ENCODE assay signal across 8 cellular contexts in the genomic region with DNA sequence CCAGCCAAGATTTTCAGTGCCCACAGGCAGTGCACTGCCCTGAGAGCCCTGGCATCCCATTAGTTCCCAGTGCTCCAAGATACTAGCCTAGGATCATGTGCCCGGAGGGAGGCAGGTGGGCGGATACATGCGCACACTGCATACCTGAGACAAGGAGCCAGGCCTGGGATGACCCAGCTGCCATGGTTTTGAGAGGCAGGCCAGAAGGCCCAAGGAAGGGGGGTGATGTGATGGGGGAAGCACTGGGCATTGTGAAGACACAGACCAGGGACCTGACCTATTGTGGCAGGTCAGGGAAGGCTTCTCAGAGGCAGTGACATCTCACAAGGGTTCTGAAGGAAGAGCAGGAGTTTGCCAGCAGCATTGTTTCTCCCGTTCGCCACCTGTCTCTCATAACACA. TPM values are rescaled to one million over a fixed set of nuclear protein-coding genes. Genes with fewer than 3 reads are reported as not detected.
DNase-seq lines count a peak whose midpoint lies in the region; ATAC-seq and TF ChIP-seq lines count a peak whose summit lies in the region.

No MANE protein-coding gene starts in this region.

- TF ChIP-seq CTCF in OCI-LY7 (conservative IDR thresholded peaks at IDR 0.05; ENCODE audit: low read length) (no peak), choroid plexus epithelial cell (conservative IDR thresholded peaks at IDR 0.05; ENCODE audit: low read depth, low read length) (no peak), natural killer cell (IDR thresholded peaks at IDR 0.05) (no peak), omental fat pad (IDR thresholded peaks at IDR 0.05) (no peak)

- POLR2A ChIA-PET in CD8-positive, alpha-beta memory T cell (lab: Charles Lee), result interaction anchor here (0.8 to 3.8 kb wide), 4 partner anchors 9 to 213 kb away, joined by 3 to 29 read pairs (median 16); a partner anchor contains a TSS
- POLR2A ChIA-PET in OCI-LY7 (lab: Charles Lee), result interaction anchor here (1.3 kb wide), 1 partner anchor 18 kb away, joined by 3 read pairs; no protein-coding TSS in a partner anchor

- DNase-seq in CD8-positive, alpha-beta memory T cell, result peak in 1 of 5 donors; percentile 45
- DNase-seq in OCI-LY7 (ENCODE audit: low spot score) (no peak), choroid plexus epithelial cell (ENCODE audit: low read depth) (no peak), natural killer cell (peak; percentile 26), erythroblast (lab: John Stamatoyannopoulos, UW) (no peak), omental fat pad (ENCODE audit: low spot score) (no peak), NCI-H187 (lab: John Stamatoyannopoulos, UW) (no peak), NCI-H1092 (lab: John Stamatoyannopoulos, UW) (no peak)

- H4K20me1 ChIP-seq in OCI-LY7 (ENCODE audit: insufficient read depth, low read length), result peaks cover 9% of the 10 kb centered on the region; the same call in 1 of the 2 replicates

- peaks cover 0 to 3% of the 10 kb centered on the region in 2 donors for H3K27me3 Mint-ChIP-seq in CD8-positive, alpha-beta memory T cell
- no peaks in the 10 kb centered on the region for H3K27me3 Mint-ChIP-seq in natural killer cell (ENCODE audit: low read depth in 2 of 2)

- no peaks in the 10 kb centered on the region for H3K9me3 ChIP-seq in CD8-positive, alpha-beta memory T cell (ENCODE audit: low read length)
- no peaks in the 10 kb centered on the region for H3K9me3 ChIP-seq in OCI-LY7 (ENCODE audit: low read length)

- ATAC-seq in natural killer cell (no peak), omental fat pad (ENCODE audit: low FRiP score) (no peak)

- H3K9me2 ChIP-seq in OCI-LY7 (ENCODE audit: insufficient read depth, low read length), result no peaks in the 10 kb centered on the region

- H3K36me3 ChIP-seq in CD8-positive, alpha-beta memory T cell (ENCODE audit: insufficient read depth, low read length), result peaks cover 58% of the 10 kb centered on the region
- H3K36me3 ChIP-seq in OCI-LY7 (ENCODE audit: insufficient read depth, low read length), result peaks cover 70% of the 10 kb centered on the region

- peak overlapping the region; percentile 98 for H3K27ac ChIP-seq in CD8-positive, alpha-beta memory T cell (ENCODE audit: low read depth, low read length)
- peak overlapping the region; percentile 78 for H3K27ac ChIP-seq in OCI-LY7 (ENCODE audit: low read depth, low read length, poor library complexity, severe bottlenecking)

- peaks cover 12 to 81% (median 13%) of the 10 kb centered on the region in 3 donors for H3K36me3 Mint-ChIP-seq in CD8-positive, alpha-beta memory T cell
- no peaks in the 10 kb centered on the region for H3K36me3 Mint-ChIP-seq in natural killer cell

- peak overlapping the region; percentile 99 for H3K4me3 ChIP-seq in CD8-positive, alpha-beta memory T cell (ENCODE audit: low read length)
- H3K4me3 ChIP-seq in OCI-LY7 (ENCODE audit: low read depth, low read length, poor library complexity, severe bottlenecking) (peak overlapping the region; percentile 78), choroid plexus epithelial cell (ENCODE audit: low read depth, low read length) (peak overlapping the region; percentile 61)

- peak overlapping the region; percentile 97 for H3K4me2 ChIP-seq in OCI-LY7 (ENCODE audit: low read length)

- peak overlapping the region; percentile 97 to 100 (median 99) for H3K27ac Mint-ChIP-seq in CD8-positive, alpha-beta memory T cell
- H3K27ac Mint-ChIP-seq in natural killer cell, result peak overlapping the region; percentile 99 to 100

- peak overlapping the region; percentile 93 to 98 (median 95) for H3K4me3 Mint-ChIP-seq in CD8-positive, alpha-beta memory T cell
- peak overlapping the region; percentile 95 for H3K4me3 Mint-ChIP-seq in natural killer cell

- H3K9me3 Mint-ChIP-seq in CD8-positive, alpha-beta memory T cell, result no peaks in the 10 kb centered on the region
- no peaks in the 10 kb centered on the region for H3K9me3 Mint-ChIP-seq in natural killer cell

- H3K4me1 ChIP-seq in CD8-positive, alpha-beta memory T cell (ENCODE audit: insufficient read depth, low read length), result peaks cover 58% of the 10 kb centered on the region
- H3K4me1 ChIP-seq in OCI-LY7 (ENCODE audit: insufficient read depth, low read length, poor library complexity, severe bottlenecking), result peaks cover 53% of the 10 kb centered on the region

- H3K79me2 ChIP-seq in OCI-LY7 (ENCODE audit: insufficient read depth, low read depth, low read length), result peaks cover 54% of the 10 kb centered on the region

- no peak overlapping the region for H2AFZ ChIP-seq in OCI-LY7 (ENCODE audit: low read length)

- intact Hi-C loops in OCI-LY7 (cut with micrococcal nuclease; ENCODE audit: unreplicated experiment) (no loop called here), natural killer cell (cut with micrococcal nuclease) (loop anchor here (2.0 to 10.0 kb wide), 4 partner anchors 37 to 1327 kb away; a partner anchor contains a TSS)

- no TSS peak for BruUV-seq in OCI-LY7 (replicated peaks; lab: Mats Ljungman, UMichigan)

- no peaks in the 10 kb centered on the region for H3K27me3 ChIP-seq in CD8-positive, alpha-beta memory T cell (ENCODE audit: insufficient read depth, low read length, poor library complexity, severe bottlenecking)

- CTCF ChIA-PET in CD8-positive, alpha-beta memory T cell (lab: Charles Lee), result interaction anchor here (1.8 to 11.1 kb wide), 4 partner anchors 8 to 36 kb away, joined by 5 to 160 read pairs (median 62); a partner anchor contains a TSS
- CTCF ChIA-PET in OCI-LY7 (lab: Charles Lee; ENCODE audit: unreplicated experiment), result interaction anchor here (0.6 to 1.4 kb wide), 3 partner anchors 9 to 43 kb away, joined by 3 to 8 read pairs (median 3); no protein-coding TSS in a partner anchor

- H3K4me1 Mint-ChIP-seq in CD8-positive, alpha-beta memory T cell, result peaks cover 39 to 59% (median 47%) of the 10 kb centered on the region in 3 donors
- peaks cover 74 to 84% of the 10 kb centered on the region in 2 donors for H3K4me1 Mint-ChIP-seq in natural killer cell

- no peak for TF ChIP-seq POLR2A in erythroblast (IDR thresholded peaks at IDR 0.05; ENCODE audit: low read length)

RNA-seq across cellular contexts. Expression of a gene that starts 3.6 kb away (rescaled TPM):
- 10 to 100 TPM; 32.7 to 33.8 TPM for total RNA-seq in CD8-positive, alpha-beta memory T cell
- 11.6 TPM for polyA plus RNA-seq in CD8-positive, alpha-beta memory T cell
- 11.2 and 20.7 TPM in 2 replicates for total RNA-seq in OCI-LY7 (2014; rRNA removed; shearing (Covaris generic))
- total RNA-seq in OCI-LY7 (2022), result 9.8 and 11.5 TPM in 2 replicates
- total RNA-seq in natural killer cell, result 100 to 1,000 TPM; 219 to 366 (median 289) TPM
- total RNA-seq in omental fat pad, result 100 to 1,000 TPM in 1 of 4 donors, 10 to 100 TPM in 2, 1 to 10 TPM in 1; 9.9 to 137 (median 30.4) TPM

RNA-seq across cellular contexts. Expression of a gene that starts 36.6 kb away (rescaled TPM):
- 100 to 1,000 TPM; 102 to 113 TPM for total RNA-seq in CD8-positive, alpha-beta memory T cell
- 163 TPM for polyA plus RNA-seq in CD8-positive, alpha-beta memory T cell
- 74.3 and 121 TPM in 2 replicates for total RNA-seq in OCI-LY7 (2014; rRNA removed; shearing (Covaris generic))
- 69.8 and 73.8 TPM in 2 replicates for total RNA-seq in OCI-LY7 (2022)
- total RNA-seq in natural killer cell, result 10 to 100 TPM; 63.9 to 78.7 (median 69.0) TPM
- total RNA-seq in omental fat pad, result 10 to 100 TPM; 56.2 to 87.2 (median 61.5) TPM
